Comparison of ENCODE assay signal across 32 cellular contexts in the genomic region with DNA sequence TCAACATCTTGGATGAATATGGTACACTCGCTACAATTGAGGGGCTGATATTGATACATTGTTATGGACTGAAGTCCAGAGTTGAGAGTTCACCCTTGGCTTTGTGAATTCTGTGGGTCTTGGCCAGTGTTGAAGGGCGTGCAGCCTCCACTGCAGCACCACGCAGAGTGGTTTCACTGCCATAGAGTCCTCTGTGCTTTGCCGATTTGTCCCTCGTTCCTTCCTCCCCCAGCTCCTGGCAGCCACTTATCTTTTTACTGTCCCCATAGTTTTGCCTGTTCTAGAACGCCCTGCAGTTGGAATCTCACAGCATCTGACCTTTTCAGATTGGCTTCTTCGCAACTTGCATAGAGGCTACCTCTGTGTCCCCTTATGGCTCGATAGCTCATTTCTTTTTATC.
"Had no signal": no experiment of that assay in that cellular context is flagged by ENCODE, and none has a peak within 500 bp of the region (broad histone marks: within the 10 kb centered on the region; RNA-seq: fewer than 3 reads in every experiment).

No MANE protein-coding gene starts in this region.

- H3K27ac Mint-ChIP-seq: activated CD8-positive, alpha-beta T cell treated with anti-CD3 and anti-CD28 coated beads for 36 hours; activated naive CD8-positive, alpha-beta T cell treated with anti-CD3 and anti-CD28 coated beads, Interleukin-2, amount 10 ng/mL, durations not matched to agents 7 days and 5 days; activated T-cell treated with anti-CD3 and anti-CD28 coated beads, Interleukin-2, amount 50 U/mL, for 72 hours; activated T-helper 2 cell treated with anti-CD3 and anti-CD28 coated beads, Interferon-gamma antibody, Interleukin-2, Interleukin-4, amounts not matched to agents 10 μg/mL and 5 μg/mL and 100 μg/mL, durations not matched to agents 14 hours and 24 hours and 36 hours had no signal

- H3K9me3 Mint-ChIP-seq: activated CD8-positive, alpha-beta T cell treated with anti-CD3 and anti-CD28 coated beads for 36 hours; activated naive CD4-positive, alpha-beta T cell treated with anti-CD3 and anti-CD28 coated beads, Interleukin-2, amount 50 U/mL, for 24 hours; activated naive CD8-positive, alpha-beta T cell treated with anti-CD3 and anti-CD28 coated beads, Interleukin-2, amount 10 ng/mL, durations not matched to agents 7 days and 5 days; activated T-cell treated with anti-CD3 and anti-CD28 coated beads, Interleukin-2, amount 50 U/mL, for 72 hours; activated T-helper 2 cell treated with anti-CD3 and anti-CD28 coated beads, Interferon-gamma antibody, Interleukin-2, Interleukin-4, amounts not matched to agents 10 μg/mL and 5 μg/mL and 100 μg/mL, durations not matched to agents 14 hours and 24 hours and 36 hours had no signal

- ATAC-seq: activated CD8-positive, alpha-beta T cell treated with anti-CD3 and anti-CD28 coated beads for 36 hours; activated T-cell treated with anti-CD3 and anti-CD28 coated beads, Interleukin-2, amount 50 U/mL, for 72 hours had no signal

- H3K27me3 ChIP-seq: ascending aorta, cardiac muscle cell, Peyer's patch had no signal

- H3K36me3 Mint-ChIP-seq: activated naive CD4-positive, alpha-beta T cell treated with anti-CD3 and anti-CD28 coated beads, Interleukin-2, amount 50 U/mL, for 24 hours; activated naive CD8-positive, alpha-beta T cell treated with anti-CD3 and anti-CD28 coated beads, Interleukin-2, amount 10 ng/mL, durations not matched to agents 7 days and 5 days had no signal

- H3K9me3 ChIP-seq: ascending aorta, Peyer's patch had no signal

- H3K4me1 ChIP-seq: ascending aorta, Peyer's patch had no signal

- H3K4me3 Mint-ChIP-seq: activated CD8-positive, alpha-beta T cell treated with anti-CD3 and anti-CD28 coated beads for 36 hours; activated naive CD4-positive, alpha-beta T cell treated with anti-CD3 and anti-CD28 coated beads, Interleukin-2, amount 50 U/mL, for 24 hours; activated naive CD8-positive, alpha-beta T cell treated with anti-CD3 and anti-CD28 coated beads, Interleukin-2, amount 10 ng/mL, durations not matched to agents 7 days and 5 days; activated T-cell treated with anti-CD3 and anti-CD28 coated beads, Interleukin-2, amount 50 U/mL, for 72 hours had no signal

- H3K36me3 ChIP-seq: ascending aorta, cardiac muscle cell, Peyer's patch, WERI-Rb-1 had no signal

- H3K4me2 ChIP-seq: KMS-11 had no signal

- DNase-seq: activated CD4-positive, alpha-beta T cell treated with anti-CD3 and anti-CD28 coated beads for 1 hour; activated CD4-positive, alpha-beta T cell treated with anti-CD3 and anti-CD28 coated beads for 48 hours; activated CD4-positive, CD25-positive, alpha-beta regulatory T cell; activated CD8-positive, alpha-beta T cell treated with anti-CD3 and anti-CD28 coated beads for 36 hours; activated gamma-delta T cell; activated naive CD4-positive, alpha-beta T cell treated with Interleukin-2 at 50 U/mL for 16 hours; activated naive CD8-positive, alpha-beta T cell treated with anti-CD3 and anti-CD28 coated beads, Interleukin-2, amount 10 ng/mL, durations not matched to agents 7 days and 5 days; activated T-cell treated with anti-CD3 and anti-CD28 coated beads, Interleukin-2, amount 50 U/mL, for 1 hour; activated T-cell treated with anti-CD3 and anti-CD28 coated beads, Interleukin-2, amount 50 U/mL, for 72 hours; amygdala; MM.1S; NCI-H1092 treated with DMSO at 0.1 percent for 48 hours; NCI-H146; NCI-H187; NCI-H2029 treated with DMSO at 0.1 percent for 48 hours; NCI-H2107; NCI-H510A; NCI-H526; NCI-H748 treated with DMSO at 0.1 percent for 48 hours; NK-92 treated with Interleukin-12 subunit alpha and Interleukin-12 subunit beta, amount 100 ng/mL, for 24 hours; Peyer's patch; RPMI8226; SW 1271; T-helper 1 cell; T-helper 2 cell; T-helper 9 cell; WERI-Rb-1 had no signal

- H3K4me3 ChIP-seq: cardiac muscle cell, Peyer's patch had no signal

- H3K9ac ChIP-seq: KMS-11 had no signal

- H3K27ac ChIP-seq: cardiac muscle cell, KMS-11, Peyer's patch, WERI-Rb-1 had no signal
